8 cellular contexts compared by ENCODE assay signal in genomic region chr5:135033026-135033861, GRCh38. TPM values are rescaled to one million over a fixed set of nuclear protein-coding genes. Genes with fewer than 3 reads are reported as not detected.
DNase-seq lines count a peak whose midpoint lies in the region; ATAC-seq, FAIRE-seq and TF ChIP-seq lines count a peak whose summit lies in the region.

No MANE protein-coding gene starts in this region.

- H3K9me3 ChIP-seq in astrocyte (ENCODE audit: insufficient read depth, low read depth, low read length) (peaks cover 3% of the 10 kb centered on the region), HepG2 (ENCODE audit: low read length) (no peaks in the 10 kb centered on the region), upper lobe of right lung (no peaks in the 10 kb centered on the region)

- DNase-seq in SIG-M5 treated with dmso at 0.1 percent for 504 hours (lab: John Stamatoyannopoulos, UW; ENCODE audit: unreplicated experiment) (peak; percentile 37), SIG-M5 (lab: John Stamatoyannopoulos, UW) (no peak), M059J (ENCODE audit: low read depth) (peak; percentile 60), astrocyte (ENCODE audit: low read depth) (no peak), HepG2 (ENCODE audit: low spot score) (peak; percentile 18), upper lobe of right lung (no peak), RCC 7860 (ENCODE audit: low spot score) (no peak)
- DNase-seq in stimulated activated CD4-positive, alpha-beta T cell treated with anti-CD3 and anti-CD28 coated beads, Interleukin-2, amount 100 ng/mL, for 48 hours: no peak

- peaks cover 5% of the 10 kb centered on the region for H3K4me1 Mint-ChIP-seq in astrocyte (ENCODE audit: low read depth, unreplicated experiment)

- TF ChIP-seq POLR2A in HepG2 (IDR thresholded peaks at IDR 0.05; ENCODE audit: insufficient read depth in 1 of 2, low read depth in 2 of 2, low read length in 2 of 2): peak in 1 of 2 experiments; percentile 57; a peak in 2 of 4 replicates

- FAIRE-seq in astrocyte (lab: Jason Lieb, UNC): no peak
- no peak for FAIRE-seq in HepG2 (lab: Jason Lieb, UNC)
- no peak for FAIRE-seq in RCC 7860 (lab: Jason Lieb, UNC)

- no peak for TF ChIP-seq EP300 in HepG2 (IDR thresholded peaks at IDR 0.05; ENCODE audit: low read depth in 2 of 2, low read length in 2 of 2)
- no peak for TF ChIP-seq EP300 in HepG2 (CRISPR knock-in tag; IDR thresholded peaks at IDR 0.05; ENCODE audit: borderline replicate concordance)

- H3K27ac ChIP-seq in astrocyte (ENCODE audit: low read depth, low read length): no peak overlapping the region
- peak overlapping the region; percentile 90 for H3K27ac ChIP-seq in HepG2 (ENCODE audit: extremely low read length, insufficient read depth, low read length)
- H3K27ac ChIP-seq in upper lobe of right lung: no peak overlapping the region

- intact Hi-C loops in HepG2 (cut with micrococcal nuclease; ENCODE audit: unreplicated experiment) (loop anchor here (5.0 kb wide), 2 partner anchors 66 to 159 kb away; partner anchors contain the start of gene CATSPER3), upper lobe of right lung (cut with DNase I) (no loop called here)

- no TSS peak for BruUV-seq in HepG2 (replicated peaks; lab: Mats Ljungman, UMichigan)

- peaks cover 90% of the 10 kb centered on the region for H3K27me3 ChIP-seq in astrocyte (ENCODE audit: insufficient read depth, low read length)
- H3K27me3 ChIP-seq in HepG2 (ENCODE audit: control insufficient read depth in 1 of 2, insufficient read depth in 2 of 2, low read length in 2 of 2): no peaks in the 10 kb centered on the region
- peaks cover 91% of the 10 kb centered on the region for H3K27me3 ChIP-seq in upper lobe of right lung

- CTCF ChIA-PET in HepG2 (lab: Yijun Ruan, JAX; ENCODE audit: low intra/inter-chr PET ratio, low total read pairs): no interaction called here

- POLR2A ChIA-PET in HepG2 (lab: Yijun Ruan, JAX): interaction anchor here (0.7 to 1.6 kb wide), 6 partner anchors 68 to 159 kb away, joined by 3 to 15 read pairs (median 3); partner anchors contain the start of gene PCBD2

- H3K27me3 Mint-ChIP-seq in astrocyte (ENCODE audit: low read depth, unreplicated experiment): peaks cover 76% of the 10 kb centered on the region

- H3K9me3 Mint-ChIP-seq in astrocyte (ENCODE audit: unreplicated experiment): peaks cover 15% of the 10 kb centered on the region

- 2% methylated on average over 37 of the region's 88 CpGs for WGBS in HepG2 (ENCODE audit: low lambda C conversion rate)

- in situ Hi-C loops in HepG2 (cut with HindIII; ENCODE audit: extremely low pct_ligation_motif_present, low pct_unique_long_range_greater_than_20kb): loop anchor here (10.0 kb wide), 2 partner anchors 152 to 302 kb away; no protein-coding TSS in a partner anchor

- no peak for TF ChIP-seq RAD21 in HepG2 (CRISPR knock-in tag; IDR thresholded peaks at IDR 0.05)

- H4K20me1 ChIP-seq in astrocyte (ENCODE audit: insufficient read depth, low read length) (peaks cover 40% of the 10 kb centered on the region), HepG2 (ENCODE audit: insufficient read depth, low read length) (no peaks in the 10 kb centered on the region)

- H3K4me2 ChIP-seq in astrocyte (ENCODE audit: low read length): peak overlapping the region; percentile 79
- peak overlapping the region; percentile 83 for H3K4me2 ChIP-seq in HepG2 (ENCODE audit: low read depth, low read length)

- H3K9ac ChIP-seq in astrocyte (ENCODE audit: low read length): no peak overlapping the region
- H3K9ac ChIP-seq in HepG2 (ENCODE audit: insufficient read depth, low read depth, low read length): peak overlapping the region; percentile 93

- H3K79me2 ChIP-seq in astrocyte (ENCODE audit: insufficient read depth, low read length) (no peaks in the 10 kb centered on the region), HepG2 (ENCODE audit: insufficient read depth, low read length) (peaks cover 26% of the 10 kb centered on the region)

- no peak overlapping the region for H3K27ac Mint-ChIP-seq in astrocyte (ENCODE audit: unreplicated experiment)

- no peak for TF ChIP-seq CTCF in astrocyte (IDR thresholded peaks at IDR 0.05; ENCODE audit: insufficient read depth, low read depth, low read length)
- TF ChIP-seq CTCF in HepG2 (CRISPR knock-in tag; IDR thresholded peaks at IDR 0.05): no peak
- TF ChIP-seq CTCF in upper lobe of right lung (IDR thresholded peaks at IDR 0.05): no peak

- H3K36me3 ChIP-seq in astrocyte (ENCODE audit: insufficient read depth, low read length) (no peaks in the 10 kb centered on the region), HepG2 (replicated peaks in 1 of 2; ENCODE audit: control insufficient read depth in 1 of 2, insufficient read depth in 2 of 2, low read length in 2 of 2) (peaks cover 3 to 14% of the 10 kb centered on the region in 2 experiments; a peak in 3 of 5 replicates), upper lobe of right lung (no peaks in the 10 kb centered on the region)

- H3K4me3 ChIP-seq in astrocyte (ENCODE audit: insufficient read depth, low read depth, low read length): peak overlapping the region; percentile 23
- H3K4me3 ChIP-seq in HepG2 (replicated peaks in 1 of 3; ENCODE audit: insufficient read depth in 1 of 3, low read depth in 2 of 3, low read length in 3 of 3): peak overlapping the region; percentile 83 to 93 (median 89)
- peak overlapping the region; percentile 39 for H3K4me3 ChIP-seq in upper lobe of right lung

- peak overlapping the region; percentile 57 for H3K4me3 Mint-ChIP-seq in astrocyte (ENCODE audit: unreplicated experiment)

- ATAC-seq in HepG2 (peak; percentile 26), upper lobe of right lung (peak; percentile 19)

- H3K4me1 ChIP-seq in astrocyte (ENCODE audit: insufficient read depth, low read length) (peaks cover 5% of the 10 kb centered on the region), HepG2 (ENCODE audit: insufficient read depth, low read length) (peaks cover 21% of the 10 kb centered on the region), upper lobe of right lung (peaks cover 24% of the 10 kb centered on the region)

- H2AFZ ChIP-seq in astrocyte (ENCODE audit: low read depth, low read length) (peak overlapping the region; percentile 63), HepG2 (ENCODE audit: low read length) (no peak overlapping the region)

- peaks cover 7% of the 10 kb centered on the region for H3K36me3 Mint-ChIP-seq in astrocyte (ENCODE audit: low read depth, unreplicated experiment)

TF ChIP-seq in HepG2, 621 proteins besides CTCF, POLR2A, EP300 and RAD21 (continues in another document):
- TF ChIP-seq SPEN (CRISPR knock-in tag; IDR thresholded peaks at IDR 0.05; ENCODE audit: low read depth) (no peak), SP1 (IDR thresholded peaks at IDR 0.05) (no peak), SP1 (CRISPR knock-in tag; IDR thresholded peaks at IDR 0.05) (0 out of 2 replicates have a peak, but pooled peaks have one; percentile 18), TARDBP (CRISPR knock-in tag; IDR thresholded peaks at IDR 0.05) (no peak), IRF9 (CRISPR knock-in tag; IDR thresholded peaks at IDR 0.05; ENCODE audit: borderline replicate concordance) (0 out of 2 replicates have a peak, but pooled peaks have one; percentile 9), ZSCAN25 (CRISPR knock-in tag; IDR thresholded peaks at IDR 0.05) (peak; percentile 37; the same call in 1 of the 2 replicates)

RNA-seq across cellular contexts. Expression of gene PITX1, which starts 0.8 kb away (rescaled TPM):
- total RNA-seq in M059J (2014; rRNA removed; shearing (Covaris generic)): 4.6 and 15.3 TPM in 2 replicates
- total RNA-seq in astrocyte: 0.52 TPM in 1 of 2 replicates, not detected in the other
- total RNA-seq in HepG2 (2016; rRNA removed; fragmentation: Illumina TruSeq; extraction: Trizol): 13.1 and 20.2 TPM in 2 replicates
- 12.8 and 17.7 TPM in 2 replicates for total RNA-seq in HepG2 (2016; cell fraction: cytosol; rRNA removed; fragmentation: Illumina TruSeq; extraction: Trizol; ENCODE audit: low read depth)
- total RNA-seq in HepG2 (2016; cell fraction: insoluble cytoplasmic fraction; rRNA removed; fragmentation: Illumina TruSeq; extraction: Trizol): 12.5 and 19.9 TPM in 2 replicates
- 27.9 and 34.7 TPM in 2 replicates for total RNA-seq in HepG2 (2016; cell fraction: membrane; rRNA removed; fragmentation: Illumina TruSeq; extraction: Trizol)
- total RNA-seq in HepG2 (2016; cell fraction: nucleus; rRNA removed; fragmentation: Illumina TruSeq; extraction: Trizol): 17.9 and 18.7 TPM in 2 replicates
- polyA plus RNA-seq in HepG2 (2011; rRNA removed): 11.7 and 17.0 TPM in 2 replicates
- polyA plus RNA-seq in HepG2 (2011; cell fraction: cytosol; rRNA removed): 13.4 and 20.2 TPM in 2 replicates
- 26.6 and 30.3 TPM in 2 replicates for polyA plus RNA-seq in HepG2 (2011; cell fraction: nucleus; rRNA removed)
- 6.9 and 13.4 TPM in 2 replicates for polyA plus RNA-seq in HepG2 (2012)
- polyA plus RNA-seq in HepG2 (2016; cell fraction: cytosol; fragmentation: Illumina TruSeq; extraction: Trizol; ENCODE audit: low read depth): 29.4 and 35.3 TPM in 2 replicates
- polyA plus RNA-seq in HepG2 (2016; cell fraction: insoluble cytoplasmic fraction; fragmentation: Illumina TruSeq; extraction: Trizol; ENCODE audit: low read depth): 19.1 and 27.9 TPM in 2 replicates
- polyA plus RNA-seq in HepG2 (2016; cell fraction: membrane; fragmentation: Illumina TruSeq; extraction: Trizol; ENCODE audit: low read depth): 43.6 and 46.2 TPM in 2 replicates
- polyA plus RNA-seq in HepG2 (2016; cell fraction: nucleus; fragmentation: Illumina TruSeq; extraction: Trizol; ENCODE audit: insufficient read depth, low read depth): 32.5 and 33.9 TPM in 2 replicates
- polyA minus RNA-seq in HepG2 (2011; rRNA and poly(A)+ RNA removed; ENCODE audit: low replicate concordance): 19.5 and 28.2 TPM in 2 replicates
- 10.5 and 12.9 TPM in 2 replicates for polyA minus RNA-seq in HepG2 (2011; cell fraction: cytosol; rRNA and poly(A)+ RNA removed)
- 6.4 and 6.8 TPM in 2 replicates for polyA minus RNA-seq in HepG2 (2011; cell fraction: nucleus; rRNA and poly(A)+ RNA removed)
- not detected for total RNA-seq in upper lobe of right lung

Comparison
In these comparisons a context has a peak if more than half of its experiments do, and no peak if none do; other contexts are left out.
1. DNase-seq: peak in SIG-M5 treated with dmso at 0.1 percent for 504 hours (single experiment), M059J (single experiment) and HepG2 (single experiment); none in SIG-M5 (single experiment), astrocyte (single experiment), upper lobe of right lung (single experiment), stimulated activated CD4-positive, alpha-beta T cell treated with anti-CD3 and anti-CD28 coated beads, Interleukin-2, amount 100 ng/mL, for 48 hours (0 of 2) and RCC 7860 (single experiment).
2. H3K4me3 ChIP-seq: peak in every context shown above with its lines; median percentile 89 in HepG2; 39 in upper lobe of right lung; 23 in astrocyte.